8 cellular contexts compared by ENCODE assay signal in the genomic region with DNA sequence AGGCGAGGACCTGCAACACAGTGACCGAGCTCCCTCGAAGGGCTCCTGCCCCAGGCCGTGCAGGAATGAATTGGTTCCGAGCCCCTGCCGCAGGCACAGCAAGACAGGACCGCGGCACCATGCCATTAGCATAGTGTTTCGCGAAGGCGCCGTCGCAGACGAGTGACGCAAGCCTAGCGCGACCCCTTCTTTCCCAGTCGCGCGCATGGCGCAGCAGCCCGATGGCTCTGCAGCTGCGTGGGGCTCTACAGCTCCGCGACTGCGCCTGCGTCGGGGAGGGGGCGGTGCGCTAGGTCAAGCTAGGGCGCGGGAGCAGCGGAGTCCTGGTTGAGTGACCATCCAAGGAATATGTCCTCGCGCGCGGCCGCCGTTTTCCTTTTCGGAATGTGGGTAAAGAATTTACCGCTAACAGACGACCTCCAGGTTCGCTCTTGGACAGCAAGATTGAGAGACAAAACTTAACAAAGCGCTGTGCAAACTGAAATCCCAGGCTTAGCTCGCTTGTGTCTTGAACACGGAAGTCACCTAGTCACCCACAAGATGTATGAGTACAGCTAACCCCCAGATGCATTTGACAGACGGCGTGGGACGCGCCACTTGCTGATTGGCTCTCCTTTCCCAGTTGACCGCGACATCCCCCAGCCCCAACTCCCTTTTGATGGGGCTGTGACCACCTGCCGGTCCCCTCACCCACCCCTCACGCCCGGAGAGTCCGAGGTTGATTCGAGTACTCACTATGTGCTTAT. TPM values are rescaled to one million over a fixed set of nuclear protein-coding genes. Genes with fewer than 3 reads are reported as not detected.
A peak's percentile ranks its signal among the peaks of the same experiment; 100 is the strongest.
DNase-seq lines count a peak whose midpoint lies in the region; ATAC-seq, FAIRE-seq and TF ChIP-seq lines count a peak whose summit lies in the region.

Gene TRMT61B (minus strand): TSS at position 164 of the 746 bp plus-strand sequence. CDS start 32 bp downstream, at position 132.

- TF ChIP-seq EP300 in HepG2 (IDR thresholded peaks at IDR 0.05; ENCODE audit: low read depth in 2 of 2, low read length in 2 of 2) (peak in 1 of 2 experiments; percentile 28; a peak in 1 of 4 replicates), HepG2 (CRISPR knock-in tag; IDR thresholded peaks at IDR 0.05; ENCODE audit: borderline replicate concordance) (peak; percentile 84; the same call in 1 of the 2 replicates)

- intact Hi-C loops in CD4-positive, alpha-beta memory T cell (cut with micrococcal nuclease) = loop anchor here (1.0 kb wide), 2 partner anchors 24 to 119 kb away; partner anchors contain the start of genes PPP1CB and WDR43
- intact Hi-C loops in HepG2 (cut with micrococcal nuclease; ENCODE audit: unreplicated experiment) = loop anchor here (1.0 kb wide), 2 partner anchors 24 to 28 kb away; partner anchors contain the start of gene WDR43

- ATAC-seq in GM19455 (IDR thresholded peaks at IDR 0.05; ENCODE audit: unreplicated experiment) (peak; percentile 96), HepG2 (peak; percentile 98)

- H3K36me3 Mint-ChIP-seq in CD4-positive, alpha-beta memory T cell = peaks cover 5 to 22% of the 10 kb centered on the region in 2 donors

- H3K27ac Mint-ChIP-seq in CD4-positive, alpha-beta memory T cell = peak within 1 kb of the TSS; percentile 98 to 100 (median 100)

- TSS peak; percentile 99 for BruUV-seq in HepG2 (replicated peaks; lab: Mats Ljungman, UMichigan)

- peaks cover 36% of the 10 kb centered on the region for H3K79me2 ChIP-seq in HepG2 (ENCODE audit: insufficient read depth, low read length)

- POLR2A ChIA-PET in CD4-positive, alpha-beta memory T cell (lab: Charles Lee; ENCODE audit: partially characterized antibody) = interaction anchor here (0.6 to 3.7 kb wide), 26 partner anchors 9 to 1442 kb away, joined by 3 to 98 read pairs (median 4); partner anchors contain the start of genes NRBP1, PPP1CB, SLC4A1AP and SUPT7L
- POLR2A ChIA-PET in HepG2 (lab: Yijun Ruan, JAX) = interaction anchor here (0.8 to 2.8 kb wide), 13 partner anchors 9 to 119 kb away, joined by 3 to 52 read pairs (median 4); partner anchors contain the start of genes PPP1CB and WDR43

- no peaks in the 10 kb centered on the region for H3K27me3 ChIP-seq in CD4-positive, alpha-beta memory T cell (ENCODE audit: insufficient read depth, low read length)
- H3K27me3 ChIP-seq in HepG2 (ENCODE audit: control insufficient read depth in 1 of 2, insufficient read depth in 2 of 2, low read length in 2 of 2) = no peaks in the 10 kb centered on the region; a peak in 1 of 5 replicates

- peak within 1 kb of the TSS; percentile 84 for H3K9ac ChIP-seq in HepG2 (ENCODE audit: insufficient read depth, low read depth, low read length)

- TF ChIP-seq POLR2A in HepG2 (IDR thresholded peaks at IDR 0.05; ENCODE audit: insufficient read depth in 1 of 2, low read depth in 2 of 2, low read length in 2 of 2) = peak; percentile 90 to 97

- H3K9me3 Mint-ChIP-seq in CD4-positive, alpha-beta memory T cell = no peaks in the 10 kb centered on the region

- no peaks in the 10 kb centered on the region for H4K20me1 ChIP-seq in HepG2 (ENCODE audit: insufficient read depth, low read length)

- peak; percentile 46 for TF ChIP-seq CTCF in HepG2 (CRISPR knock-in tag; IDR thresholded peaks at IDR 0.05)

- H3K9me3 ChIP-seq in CD4-positive, alpha-beta memory T cell (ENCODE audit: control insufficient read depth in 1 of 2, low read length in 2 of 2) = no peaks in the 10 kb centered on the region
- no peaks in the 10 kb centered on the region for H3K9me3 ChIP-seq in HepG2 (ENCODE audit: low read length)

- H3K4me3 ChIP-seq in CD4-positive, alpha-beta memory T cell (ENCODE audit: low read length in 2 of 2) = peak within 1 kb of the TSS; percentile 99
- peak within 1 kb of the TSS; percentile 88 to 98 (median 92) for H3K4me3 ChIP-seq in HepG2 (replicated peaks in 1 of 3; ENCODE audit: insufficient read depth in 1 of 3, low read depth in 2 of 3, low read length in 3 of 3)

- peak within 1 kb of the TSS; percentile 95 for H3K27ac ChIP-seq in CD4-positive, alpha-beta memory T cell (ENCODE audit: low read depth, low read length)
- H3K27ac ChIP-seq in HepG2 (ENCODE audit: extremely low read length, insufficient read depth, low read length) = peak within 1 kb of the TSS; percentile 73

- peaks cover 20 to 46% (median 31%) of the 10 kb centered on the region in 4 donors for H3K4me1 Mint-ChIP-seq in CD4-positive, alpha-beta memory T cell

- TF ChIP-seq RAD21 in HepG2 (CRISPR knock-in tag; IDR thresholded peaks at IDR 0.05) = 0 out of 2 replicates have a peak, but pooled peaks have one; percentile 57

- H3K36me3 ChIP-seq in CD4-positive, alpha-beta memory T cell (ENCODE audit: insufficient read depth, low read length) = no peaks in the 10 kb centered on the region
- peaks cover 0 to 9% of the 10 kb centered on the region in 2 experiments; a peak in 1 of 5 replicates for H3K36me3 ChIP-seq in HepG2 (replicated peaks in 1 of 2; ENCODE audit: control insufficient read depth in 1 of 2, insufficient read depth in 2 of 2, low read length in 2 of 2)

- peak within 1 kb of the TSS; percentile 82 for H3K4me2 ChIP-seq in HepG2 (ENCODE audit: low read depth, low read length)

- CTCF ChIA-PET in CD4-positive, alpha-beta memory T cell (lab: Charles Lee; ENCODE audit: partially characterized antibody) = interaction anchor here (0.8 to 2.5 kb wide), 11 partner anchors 11 to 469 kb away, joined by 3 to 12 read pairs (median 4); partner anchors contain the start of gene WDR43
- CTCF ChIA-PET in HepG2 (lab: Yijun Ruan, JAX; ENCODE audit: low intra/inter-chr PET ratio, low total read pairs) = no interaction called here

- peak; percentile 85 for FAIRE-seq in HepG2 (lab: Jason Lieb, UNC)

- peak; percentile 95 to 96 (median 96) for DNase-seq in CD4-positive, alpha-beta memory T cell
- DNase-seq in HK-2 (ENCODE audit: unreplicated experiment) (peak; percentile 95), NCI-H82 treated with DMSO at 0.1 percent for 48 hours (lab: John Stamatoyannopoulos, UW; ENCODE audit: unreplicated experiment) (peak; percentile 90), dermis blood vessel endothelial cell (peak; percentile 98), HepG2 (ENCODE audit: low spot score) (peak; percentile 94)
- peak; percentile 97 to 98 for DNase-seq in activated CD4-positive, alpha-beta T cell treated with anti-CD3 and anti-CD28 coated beads, Interleukin-2, amount 50 U/mL, for 48 hours
- peak; percentile 97 for DNase-seq in stimulated activated CD4-positive, alpha-beta T cell treated with anti-CD3 and anti-CD28 coated beads, Interleukin-2, amount 100 ng/mL, for 48 hours

- peak within 1 kb of the TSS; percentile 98 for H2AFZ ChIP-seq in HepG2 (ENCODE audit: low read length)

- peak within 1 kb of the TSS; percentile 93 to 100 (median 96) for H3K4me3 Mint-ChIP-seq in CD4-positive, alpha-beta memory T cell

- in situ Hi-C loops in HepG2 (cut with HindIII; ENCODE audit: extremely low pct_ligation_motif_present, low pct_unique_long_range_greater_than_20kb) = no loop called here

- H3K27me3 Mint-ChIP-seq in CD4-positive, alpha-beta memory T cell = peaks cover 0 to 2% of the 10 kb centered on the region in 2 donors

- WGBS in HepG2 (ENCODE audit: low lambda C conversion rate) = 2% methylated on average over 17 of the region's 57 CpGs

- peaks cover 39% of the 10 kb centered on the region for H3K4me1 ChIP-seq in CD4-positive, alpha-beta memory T cell (ENCODE audit: insufficient read depth, low read length)
- H3K4me1 ChIP-seq in HepG2 (ENCODE audit: insufficient read depth, low read length) = peaks cover 52% of the 10 kb centered on the region

TF ChIP-seq in HepG2, 621 proteins besides CTCF, POLR2A, EP300 and RAD21 (continues in another document):
- TF ChIP-seq SP2 (CRISPR knock-in tag; IDR thresholded peaks at IDR 0.05) (no peak), ZNF784 (CRISPR knock-in tag; IDR thresholded peaks at IDR 0.05; ENCODE audit: borderline replicate concordance) (peak; percentile 94; the same call in 1 of the 2 replicates), ZNF782 (CRISPR knock-in tag; IDR thresholded peaks at IDR 0.05; ENCODE audit: borderline replicate concordance) (peak; percentile 98), ZNF264 (CRISPR knock-in tag; IDR thresholded peaks at IDR 0.05) (peak; percentile 15; the same call in 1 of the 2 replicates), SETDB1 (CRISPR knock-in tag; IDR thresholded peaks at IDR 0.05; ENCODE audit: borderline replicate concordance) (no peak), TEAD2 (CRISPR knock-in tag; IDR thresholded peaks at IDR 0.05) (no peak; the same call in 1 of the 2 replicates)

RNA-seq across cellular contexts. Expression of gene TRMT61B, which starts in this region (rescaled TPM):
- 10 to 100 TPM; 17.4 TPM for total RNA-seq in CD4-positive, alpha-beta memory T cell
- polyA plus RNA-seq in CD4-positive, alpha-beta memory T cell = 10 to 100 TPM; 23.7 to 24.3 TPM
- total RNA-seq in dermis blood vessel endothelial cell (9.4 and 14.5 TPM in 2 replicates), HepG2 (2016; rRNA removed; fragmentation: Illumina TruSeq; extraction: Trizol) (23.5 and 29.7 TPM in 2 replicates)
- 14.6 and 25.8 TPM in 2 replicates for total RNA-seq in HepG2 (2016; cell fraction: cytosol; rRNA removed; fragmentation: Illumina TruSeq; extraction: Trizol; ENCODE audit: low read depth)
- total RNA-seq in HepG2 (2016; cell fraction: insoluble cytoplasmic fraction; rRNA removed; fragmentation: Illumina TruSeq; extraction: Trizol) = 19.8 and 37.3 TPM in 2 replicates
- 11.6 and 17.0 TPM in 2 replicates for total RNA-seq in HepG2 (2016; cell fraction: membrane; rRNA removed; fragmentation: Illumina TruSeq; extraction: Trizol)
- 18.5 and 19.2 TPM in 2 replicates for total RNA-seq in HepG2 (2016; cell fraction: nucleus; rRNA removed; fragmentation: Illumina TruSeq; extraction: Trizol)
- polyA plus RNA-seq in HepG2 (2011; rRNA removed) = 15.3 and 19.7 TPM in 2 replicates
- 8.7 and 11.6 TPM in 2 replicates for polyA plus RNA-seq in HepG2 (2011; cell fraction: cytosol; rRNA removed)
- 13.3 and 14.3 TPM in 2 replicates for polyA plus RNA-seq in HepG2 (2011; cell fraction: nucleus; rRNA removed)
- polyA plus RNA-seq in HepG2 (2012) = 18.4 and 19.0 TPM in 2 replicates
- polyA plus RNA-seq in HepG2 (2016; cell fraction: cytosol; fragmentation: Illumina TruSeq; extraction: Trizol; ENCODE audit: low read depth) = 3.4 and 3.7 TPM in 2 replicates
- polyA plus RNA-seq in HepG2 (2016; cell fraction: insoluble cytoplasmic fraction; fragmentation: Illumina TruSeq; extraction: Trizol; ENCODE audit: low read depth) = 36.4 and 36.6 TPM in 2 replicates
- 7.8 and 8.1 TPM in 2 replicates for polyA plus RNA-seq in HepG2 (2016; cell fraction: membrane; fragmentation: Illumina TruSeq; extraction: Trizol; ENCODE audit: low read depth)
- polyA plus RNA-seq in HepG2 (2016; cell fraction: nucleus; fragmentation: Illumina TruSeq; extraction: Trizol; ENCODE audit: insufficient read depth, low read depth) = 38.0 and 40.7 TPM in 2 replicates
- 8.9 and 10.3 TPM in 2 replicates for polyA minus RNA-seq in HepG2 (2011; rRNA and poly(A)+ RNA removed; ENCODE audit: low replicate concordance)
- 8.7 and 13.5 TPM in 2 replicates for polyA minus RNA-seq in HepG2 (2011; cell fraction: cytosol; rRNA and poly(A)+ RNA removed)
- polyA minus RNA-seq in HepG2 (2011; cell fraction: nucleus; rRNA and poly(A)+ RNA removed) = 20.9 and 25.7 TPM in 2 replicates

Comparison
In these comparisons a context has a peak if more than half of its experiments do, and no peak if none do; other contexts are left out.
1. Peak in every context shown above with its lines: DNase-seq, ATAC-seq, H3K4me3 ChIP-seq and H3K27ac ChIP-seq.